9 cellular contexts compared by ENCODE assay signal in genomic region chr1:21003281-21003680, GRCh38.
"Had no signal": no experiment of that assay in that cellular context is flagged by ENCODE, and none has a peak within 500 bp of the region (broad histone marks: within the 10 kb centered on the region; RNA-seq: fewer than 3 reads in every experiment).

No MANE protein-coding gene starts in this region.

- H3K4me3 Mint-ChIP-seq: HFFc6, IgD-negative memory B cell had no signal

- H3K9ac ChIP-seq: GM23248 had no signal

- DNase-seq: GM23248, GOT3, HFFc6, KG1 had no signal

- H2AFZ ChIP-seq: GM23248 had no signal

- H3K4me1 Mint-ChIP-seq: IgD-negative memory B cell had no signal

- H3K27ac Mint-ChIP-seq: HFFc6, IgD-negative memory B cell had no signal

- H3K9me3 Mint-ChIP-seq: HFFc6, IgD-negative memory B cell had no signal

- H3K36me3 ChIP-seq: HAP-1 had no signal

- H3K27me3 Mint-ChIP-seq: IgD-negative memory B cell had no signal

- ATAC-seq: HCT116, HepG2 had no signal

- FAIRE-seq: HepG2 had no signal

- H3K27ac ChIP-seq: GM23248, HL-60 had no signal

- H3K4me3 ChIP-seq: GM23248, HAP-1 had no signal

- H3K9me3 ChIP-seq: HAP-1 had no signal
